ENCODE assay signal across 9 cellular contexts in genomic region chr5:14405267-14405666, GRCh38.
DNase-seq lines count a peak whose midpoint lies in the region; ATAC-seq and TF ChIP-seq lines count a peak whose summit lies in the region.
"Had no signal": no experiment of that assay in that cellular context is flagged by ENCODE, and none has a peak within 500 bp of the region (broad histone marks: within the 10 kb centered on the region; RNA-seq: fewer than 3 reads in every experiment).

No MANE protein-coding gene starts in this region.

- H3K4me3 ChIP-seq in foreskin fibroblast (ENCODE audit: low read depth in 1 of 2, low read length in 2 of 2) = no peak overlapping the region

- no peak overlapping the region for H3K27ac ChIP-seq in 22Rv1

- peak; percentile 38 for TF ChIP-seq CTCF in 22Rv1 (IDR thresholded peaks at IDR 0.05)
- TF ChIP-seq CTCF in GM12873 (IDR thresholded peaks at IDR 0.05; ENCODE audit: insufficient read depth, low read depth, low read length, missing control alignments) = peak; percentile 28
- TF ChIP-seq CTCF in foreskin fibroblast (IDR thresholded peaks at IDR 0.05; ENCODE audit: low read depth, low read length) = peak; percentile 6

- ATAC-seq in SK-N-SH treated with all-trans-retinoic acid at 6 μM for 48 hours (no peak), HG02870 (IDR thresholded peaks at IDR 0.05; ENCODE audit: unreplicated experiment) (no peak), GM18519 (IDR thresholded peaks at IDR 0.05; ENCODE audit: low FRiP score, unreplicated experiment) (no peak)

- DNase-seq in foreskin fibroblast (no peak), pons (ENCODE audit: low spot score) (no peak), DMS79 treated with DMSO at 0.1 percent for 48 hours (lab: John Stamatoyannopoulos, UW) (no peak)
- DNase-seq: CD4-positive, alpha-beta memory T cell had no signal

TF ChIP-seq in SK-N-SH treated with all-trans-retinoic acid at 6 μM for 48 hours, 23 proteins besides CTCF, POLR2A, EP300 and RAD21:
- TF ChIP-seq SNAI2 (CRISPR knock-in tag; IDR thresholded peaks at IDR 0.05) (no peak), ZFP3 (CRISPR knock-in tag; IDR thresholded peaks at IDR 0.05) (0 out of 2 replicates have a peak, but pooled peaks have one; percentile 23), ESRRG (CRISPR knock-in tag; IDR thresholded peaks at IDR 0.05) (no peak)
TF ChIP-seq in SK-N-SH treated with all-trans-retinoic acid at 6 μM for 48 hours: peak in this region for 1.
